ENCODE assay signal across 8 cellular contexts in genomic region chr11:9688716-9689511, GRCh38. TPM values are rescaled to one million over a fixed set of nuclear protein-coding genes. Genes with fewer than 3 reads are reported as not detected.
DNase-seq lines count a peak whose midpoint lies in the region; ATAC-seq and TF ChIP-seq lines count a peak whose summit lies in the region.

No MANE protein-coding gene starts in this region.

- no peak for TF ChIP-seq CTCF in GM12865 (IDR thresholded peaks at IDR 0.05; ENCODE audit: insufficient read depth, low read depth, low read length, missing control alignments)

- CTCF ChIA-PET in activated CD8-positive, alpha-beta T cell treated with anti-CD3 and anti-CD28 coated beads, Interleukin-2, amount 10 ng/mL, durations not matched to agents 7 days and 5 days (lab: Charles Lee), result interaction anchor here (0.7 to 1.8 kb wide), 2 partner anchors 59 to 76 kb away, joined by 3 to 7 read pairs; no protein-coding TSS in a partner anchor

- peak overlapping the region; percentile 45 for H3K4me3 ChIP-seq in GM12865 (ENCODE audit: low read depth, low read length)

- DNase-seq in GM12865 (ENCODE audit: low read depth) (peak; percentile 89), HT1080 (ENCODE audit: low read depth) (peak; percentile 88), hepatic stellate cell (ENCODE audit: low spot score) (peak; percentile 49), smooth muscle cell of the brain vasculature (ENCODE audit: low read depth, low spot score) (peak; percentile 45), HUDEP-2 (lab: John Stamatoyannopoulos, UW; ENCODE audit: unreplicated experiment in 76 of 76) (no peak)
- peak; percentile 25 for DNase-seq in activated CD8-positive, alpha-beta T cell treated with anti-CD3 and anti-CD28 coated beads, Interleukin-2, amount 10 ng/mL, durations not matched to agents 7 days and 5 days
- no peak for DNase-seq in activated effector memory CD4-positive, alpha-beta T cell treated with Interleukin-2 at 50 U/mL for 16 hours

- no peaks in the 10 kb centered on the region for H3K9me3 Mint-ChIP-seq in activated CD8-positive, alpha-beta T cell treated with anti-CD3 and anti-CD28 coated beads, Interleukin-2, amount 10 ng/mL, durations not matched to agents 7 days and 5 days (ENCODE audit: insufficient read depth)

- peak; percentile 81 for ATAC-seq in GM21528 (IDR thresholded peaks at IDR 0.05; ENCODE audit: low FRiP score, unreplicated experiment)
- ATAC-seq in activated CD8-positive, alpha-beta T cell treated with anti-CD3 and anti-CD28 coated beads, Interleukin-2, amount 10 ng/mL, durations not matched to agents 7 days and 5 days, result peak; percentile 79

- no peaks in the 10 kb centered on the region for H3K4me1 Mint-ChIP-seq in activated CD8-positive, alpha-beta T cell treated with anti-CD3 and anti-CD28 coated beads, Interleukin-2, amount 10 ng/mL, durations not matched to agents 7 days and 5 days (ENCODE audit: low read depth)

- POLR2A ChIA-PET in activated CD8-positive, alpha-beta T cell treated with anti-CD3 and anti-CD28 coated beads, Interleukin-2, amount 10 ng/mL, durations not matched to agents 7 days and 5 days (lab: Charles Lee), result no interaction called here

- H3K4me3 Mint-ChIP-seq in activated CD8-positive, alpha-beta T cell treated with anti-CD3 and anti-CD28 coated beads, Interleukin-2, amount 10 ng/mL, durations not matched to agents 7 days and 5 days, result no peak overlapping the region

- no peaks in the 10 kb centered on the region for H3K36me3 Mint-ChIP-seq in activated CD8-positive, alpha-beta T cell treated with anti-CD3 and anti-CD28 coated beads, Interleukin-2, amount 10 ng/mL, durations not matched to agents 7 days and 5 days (ENCODE audit: low read depth)

- peaks cover 3% of the 10 kb centered on the region for H3K27me3 Mint-ChIP-seq in activated CD8-positive, alpha-beta T cell treated with anti-CD3 and anti-CD28 coated beads, Interleukin-2, amount 10 ng/mL, durations not matched to agents 7 days and 5 days (ENCODE audit: low read depth)

- no peak overlapping the region for H3K27ac Mint-ChIP-seq in activated CD8-positive, alpha-beta T cell treated with anti-CD3 and anti-CD28 coated beads, Interleukin-2, amount 10 ng/mL, durations not matched to agents 7 days and 5 days

RNA-seq across cellular contexts. Expression of gene SWAP70, which starts 25.0 kb away (rescaled TPM):
- total RNA-seq in HT1080 (2014; rRNA removed; shearing (Covaris generic)), result 14.7 and 20.4 TPM in 2 replicates
- polyA plus RNA-seq in HT1080 (2015; cell fraction: cytosol; rRNA removed), result 12.7 and 13.9 TPM in 2 replicates
- polyA plus RNA-seq in HT1080 (2015; cell fraction: nucleus; rRNA removed), result 9.0 and 11.9 TPM in 2 replicates
- total RNA-seq in activated CD8-positive, alpha-beta T cell treated with anti-CD3 and anti-CD28 coated beads, Interleukin-2, amount 10 ng/mL, durations not matched to agents 7 days and 5 days, result 10 to 100 TPM; 11.5 to 13.3 TPM

Comparison
In these comparisons a context has a peak if more than half of its experiments do, and no peak if none do; other contexts are left out.
1. DNase-seq: peak in GM12865 (single experiment), HT1080 (single experiment), activated CD8-positive, alpha-beta T cell treated with anti-CD3 and anti-CD28 coated beads, Interleukin-2, amount 10 ng/mL, durations not matched to agents 7 days and 5 days (single experiment), hepatic stellate cell (single experiment) and smooth muscle cell of the brain vasculature (single experiment); none in activated effector memory CD4-positive, alpha-beta T cell treated with Interleukin-2 at 50 U/mL for 16 hours (single experiment) and HUDEP-2 (0 of 76).